Comparison of ENCODE assay signal across 24 cellular contexts in the genomic region with DNA sequence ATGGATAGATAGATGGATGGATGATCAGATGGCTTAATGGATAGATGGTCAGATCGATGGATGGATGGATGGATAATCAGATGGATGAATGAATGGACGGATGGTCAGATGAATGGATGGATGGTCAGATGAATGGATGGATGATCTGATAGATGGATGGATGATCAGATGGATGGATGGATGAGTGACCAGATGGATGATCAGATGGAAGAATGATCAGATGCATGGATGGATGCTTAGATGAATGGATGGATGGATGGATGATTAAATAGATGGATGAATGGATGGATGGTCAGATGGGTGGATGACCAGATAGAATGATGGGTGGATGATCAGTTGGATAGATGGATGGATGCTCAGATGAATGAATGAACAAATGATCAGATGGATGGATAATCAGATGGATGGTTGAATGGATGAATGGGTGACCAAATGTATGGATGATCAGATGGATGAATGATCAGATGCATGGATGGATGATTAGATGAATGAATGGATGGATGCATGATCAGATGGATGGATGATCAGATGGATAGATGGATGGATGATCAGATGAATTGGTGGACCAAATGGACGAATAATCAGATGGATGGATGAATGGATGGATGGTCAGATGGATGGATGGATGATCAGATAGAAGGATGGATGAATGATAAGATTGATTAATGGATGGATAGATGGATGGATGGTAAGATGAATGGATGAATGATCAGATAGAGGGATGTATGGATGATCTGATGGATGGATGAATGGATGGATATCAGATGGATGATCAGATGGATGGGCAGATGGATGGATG.
DNase-seq lines count a peak whose midpoint lies in the region; ATAC-seq, FAIRE-seq and TF ChIP-seq lines count a peak whose summit lies in the region.
"Had no signal": no experiment of that assay in that cellular context is flagged by ENCODE, and none has a peak within 500 bp of the region (broad histone marks: within the 10 kb centered on the region; RNA-seq: fewer than 3 reads in every experiment).

No MANE protein-coding gene starts in this region.

- H2BK15ac ChIP-seq in IMR-90 (ENCODE audit: low read depth, low read length) (no peak overlapping the region), H1 (ENCODE audit: low read length) (no peak overlapping the region)

- H4K20me1 ChIP-seq in IMR-90 (ENCODE audit: insufficient read depth, low read length) (no peaks in the 10 kb centered on the region), H1 (replicated peaks in 1 of 2; ENCODE audit: control insufficient read depth in 1 of 2, insufficient read depth in 2 of 2, low read length in 2 of 2) (peaks cover 0 to 2% of the 10 kb centered on the region in 2 experiments)
- H4K20me1 ChIP-seq: BLaER1 had no signal

- no peak overlapping the region for H2BK120ac ChIP-seq in IMR-90 (ENCODE audit: low read depth, low read length)
- H2BK120ac ChIP-seq in H1 (replicated peaks; ENCODE audit: low read depth, low read length) = no peak overlapping the region

- CTCF ChIA-PET in IMR-90 (lab: Yijun Ruan, JAX) (no interaction called here), H1 (lab: Charles Lee; ENCODE audit: partially characterized antibody) (interaction anchor here (1.0 kb wide), 1 partner anchor 19 kb away, joined by 3 read pairs; no protein-coding TSS in a partner anchor)

- H4K91ac ChIP-seq in IMR-90 (ENCODE audit: insufficient read depth, low read depth, low read length) (no peak overlapping the region), H1 (replicated peaks; ENCODE audit: insufficient read length, low read length) (no peak overlapping the region)

- DNase-seq in IMR-90 (no peak), H1 (ENCODE audit: low read depth in 1 of 2, low spot score in 2 of 2) (no peak), NCI-H2107 treated with DMSO at 0.1 percent for 48 hours (lab: John Stamatoyannopoulos, UW; ENCODE audit: unreplicated experiment) (no peak), HK-2 (ENCODE audit: unreplicated experiment) (no peak)
- no peak for DNase-seq in stimulated activated CD4-positive, alpha-beta T cell treated with anti-CD3 and anti-CD28 coated beads, Interleukin-4, amount 100 ng/mL, for 24 hours
- DNase-seq: 8988T; ACHN; BE2C; C1 segment of cervical spinal cord; CD4-positive, alpha-beta memory T cell; CD4-positive, CD25-positive, alpha-beta regulatory T cell; CD8-positive, alpha-beta memory T cell; COR-L47; DMS 273 treated with DMSO at 0.1 percent for 48 hours; DMS153; DMS53; DMS79; DND-41; EL; GDM1 had no signal

- no peak overlapping the region for H3K56ac ChIP-seq in IMR-90 (ENCODE audit: extremely low read depth, insufficient read depth, low read length)
- peak overlapping the region; percentile 40 for H3K56ac ChIP-seq in H1 (replicated peaks; ENCODE audit: insufficient read length, low read depth, low read length)

- H2AFZ ChIP-seq in IMR-90 (replicated peaks; ENCODE audit: low read length, poor library complexity) = no peak overlapping the region
- H2AFZ ChIP-seq in H1 (ENCODE audit: low read length) = no peak overlapping the region

- no peak overlapping the region for H3K14ac ChIP-seq in IMR-90 (replicated peaks; ENCODE audit: low read depth, low read length)
- no peak overlapping the region for H3K14ac ChIP-seq in H1 (ENCODE audit: insufficient read length)

- H3K4ac ChIP-seq in IMR-90 (ENCODE audit: low read depth, low read length) (no peak overlapping the region), H1 (replicated peaks; ENCODE audit: insufficient read length, low read depth, low read length) (no peak overlapping the region)

- no peaks in the 10 kb centered on the region for H3K9me1 ChIP-seq in IMR-90 (ENCODE audit: insufficient read depth, low read length)

- TF ChIP-seq EP300 in H1 (IDR thresholded peaks at IDR 0.05; ENCODE audit: borderline replicate concordance in 1 of 2, low read depth in 2 of 2, low read length in 2 of 2) = no peak

- WGBS in IMR-90 (ENCODE audit: extremely low coverage in 2 of 2, insufficient read length in 1 of 2), 2 experiments = 10% methylated on average over 3 of the region's 3 CpGs; no CpG with 5 or more reads in 1 of the 2 experiments
- WGBS in H1 (ENCODE audit: extremely low coverage in 1 of 2, insufficient coverage in 1 of 2, insufficient read length in 1 of 2, insufficient replicate concordance in 2 of 2, low coverage in 1 of 2, low lambda C conversion rate in 2 of 2, missing lambda C conversion rate in 1 of 2), 2 experiments = 89% methylated on average over 3 of the region's 3 CpGs; no CpG with 5 or more reads in 1 of the 2 experiments

- no peak overlapping the region for H2AK5ac ChIP-seq in IMR-90 (ENCODE audit: low read depth, low read length)
- no peak overlapping the region for H2AK5ac ChIP-seq in H1 (ENCODE audit: low read depth, low read length)

- intact Hi-C loops in IMR-90 (cut with micrococcal nuclease) = no loop called here

- H3K4me1 ChIP-seq in IMR-90 (ENCODE audit: control insufficient read depth, insufficient read depth, low read length) = no peaks in the 10 kb centered on the region
- H3K4me1 ChIP-seq in H1 (replicated peaks in 1 of 4; ENCODE audit: control insufficient read depth in 3 of 4, insufficient read depth in 4 of 4, low read length in 3 of 4) = peaks cover 3 to 10% (median 6%) of the 10 kb centered on the region in 4 experiments
- H3K4me1 ChIP-seq: BE2C had no signal

- TF ChIP-seq POLR2A in IMR-90 (IDR thresholded peaks at IDR 0.05; ENCODE audit: low read depth, low read length) (no peak), H1 (IDR thresholded peaks at IDR 0.05; ENCODE audit: control extremely low read depth in 1 of 2, low read depth in 2 of 2, low read length in 2 of 2) (no peak)

- H3K79me1 ChIP-seq in IMR-90 (ENCODE audit: low read depth in 1 of 2, low read length in 2 of 2) (no peaks in the 10 kb centered on the region), H1 (ENCODE audit: low read depth, low read length) (no peaks in the 10 kb centered on the region)

- H3K36me3 ChIP-seq in IMR-90 (ENCODE audit: control insufficient read depth, insufficient read depth, low read length) = no peaks in the 10 kb centered on the region
- no peaks in the 10 kb centered on the region for H3K36me3 ChIP-seq in H1 (ENCODE audit: control insufficient read depth in 2 of 4, insufficient read depth in 4 of 4, low read length in 3 of 4)
- H3K36me3 ChIP-seq: BE2C, BLaER1 had no signal

- peak overlapping the region; percentile 8 for H2BK5ac ChIP-seq in IMR-90 (ENCODE audit: low read depth, low read length, poor library complexity, severe bottlenecking)
- no peak overlapping the region for H2BK5ac ChIP-seq in H1 (ENCODE audit: low read depth, low read length)

- H3K27ac ChIP-seq in IMR-90 (ENCODE audit: insufficient read depth, low read length) (no peak overlapping the region), H1 (ENCODE audit: low read depth, low read length) (no peak overlapping the region)
- H3K27ac ChIP-seq: BLaER1 had no signal

- H3K4me3 ChIP-seq in IMR-90 (ENCODE audit: insufficient read depth, low read depth, low read length) = no peak overlapping the region
- H3K4me3 ChIP-seq in H1 (ENCODE audit: extremely low read depth in 1 of 4, insufficient read depth in 2 of 4, low read depth in 3 of 4, low read length in 4 of 4) = no peak overlapping the region
- H3K4me3 ChIP-seq: BLaER1 had no signal

- FAIRE-seq in H1 (lab: Jason Lieb, UNC) = no peak
- FAIRE-seq: A204.1, GM12891, GM19239 had no signal

- in situ Hi-C loops in IMR-90 (cut with MboI; ENCODE audit: low sequenced_read_pairs) = no loop called here

- H3K23me2 ChIP-seq in H1 (ENCODE audit: low read depth, low read length) = peaks cover 5% of the 10 kb centered on the region; the same call in 1 of the 2 replicates

- H3K18ac ChIP-seq in IMR-90 (ENCODE audit: low read depth, low read length) = no peak overlapping the region
- H3K18ac ChIP-seq in H1 (ENCODE audit: extremely low read depth, low read length) = no peak overlapping the region

- POLR2A ChIA-PET in IMR-90 (lab: Charles Lee; ENCODE audit: unreplicated experiment) = no interaction called here
- POLR2A ChIA-PET in H1 (lab: Charles Lee; ENCODE audit: partially characterized antibody) = no interaction called here

- H3K79me2 ChIP-seq in H1 (ENCODE audit: control insufficient read depth in 1 of 2, insufficient read depth in 2 of 2, low read length in 2 of 2) = no peaks in the 10 kb centered on the region

- no peak overlapping the region for H3K23ac ChIP-seq in IMR-90 (ENCODE audit: low read depth, low read length)
- H3K23ac ChIP-seq in H1 (ENCODE audit: insufficient read length) = no peak overlapping the region

- H3K4me2 ChIP-seq in IMR-90 (ENCODE audit: low read depth, low read length) (no peak overlapping the region), H1 (ENCODE audit: insufficient read depth in 1 of 2, low read depth in 2 of 2, low read length in 2 of 2) (no peak overlapping the region)
- H3K4me2 ChIP-seq: BLaER1 had no signal

- no TSS peak for BruUV-seq in IMR-90 (replicated peaks; lab: Mats Ljungman, UMichigan)

- no peak overlapping the region for H2AK9ac ChIP-seq in IMR-90 (replicated peaks; ENCODE audit: low read depth, low read length, poor library complexity)

- no peak overlapping the region for H2BK20ac ChIP-seq in IMR-90 (ENCODE audit: low read depth, low read length)
- H2BK20ac ChIP-seq in H1 (ENCODE audit: low read length) = no peak overlapping the region

- dilution Hi-C loops in IMR-90 (cut with HindIII; ENCODE audit: low sequenced_read_pairs, unreplicated experiment) = no loop called here

- TF ChIP-seq RAD21 in IMR-90 (IDR thresholded peaks at IDR 0.05; ENCODE audit: low read length) = no peak
- no peak for TF ChIP-seq RAD21 in H1 (IDR thresholded peaks at IDR 0.05 in 1 of 2, conservative IDR thresholded peaks at IDR 0.05 in 1 of 2; ENCODE audit: low read depth in 2 of 2, low read length in 2 of 2)

- no peak overlapping the region for H2BK12ac ChIP-seq in H1 (ENCODE audit: low read depth, low read length)

- H3K9me3 ChIP-seq in IMR-90 (ENCODE audit: control insufficient read depth, insufficient read depth, low read length) (peaks cover 24% of the 10 kb centered on the region), H1 (ENCODE audit: insufficient read depth in 2 of 2, low read depth in 1 of 2, low read length in 1 of 2) (no peaks in the 10 kb centered on the region)
- H3K9me3 ChIP-seq: BE2C, BLaER1 had no signal

- TF ChIP-seq CTCF in IMR-90 (conservative IDR thresholded peaks at IDR 0.05; ENCODE audit: low read depth, low read length) = no peak
- TF ChIP-seq CTCF in H1 (IDR thresholded peaks at IDR 0.05; ENCODE audit: control extremely low read depth in 1 of 3, insufficient read depth in 1 of 3, low read depth in 1 of 3, low read length in 3 of 3) = no peak

- H3K27me3 ChIP-seq in IMR-90 (ENCODE audit: control insufficient read depth, insufficient read depth, low read length) (no peaks in the 10 kb centered on the region), H1 (replicated peaks in 1 of 4; ENCODE audit: control insufficient read depth in 3 of 4, extremely low read depth in 1 of 4, insufficient read depth in 3 of 4, low read length in 3 of 4) (peaks cover 0 to 6% (median under 1%) of the 10 kb centered on the region in 4 experiments; a peak in 3 of 7 replicates)
- H3K27me3 ChIP-seq: BE2C, BLaER1 had no signal

- ATAC-seq in IMR-90 (ENCODE audit: low read depth) = no peak

- H3K9ac ChIP-seq in IMR-90 (ENCODE audit: low read depth, low read length) (no peak overlapping the region), H1 (replicated peaks in 1 of 4; ENCODE audit: extremely low read depth in 1 of 4, low read depth in 3 of 4, low read length in 3 of 4) (no peak overlapping the region)
- H3K9ac ChIP-seq: BLaER1 had no signal

- H4K8ac ChIP-seq in IMR-90 (ENCODE audit: low read depth in 2 of 2, low read length in 2 of 2) (no peak overlapping the region), H1 (ENCODE audit: extremely low read depth, insufficient read depth, low read length) (no peak overlapping the region)

- no peak overlapping the region for H4K5ac ChIP-seq in IMR-90 (ENCODE audit: low read depth, low read length)
- no peak overlapping the region for H4K5ac ChIP-seq in H1 (ENCODE audit: insufficient read length, low read depth, low read length)
